Comparison of ENCODE assay signal across 2 cellular contexts in the genomic region with DNA sequence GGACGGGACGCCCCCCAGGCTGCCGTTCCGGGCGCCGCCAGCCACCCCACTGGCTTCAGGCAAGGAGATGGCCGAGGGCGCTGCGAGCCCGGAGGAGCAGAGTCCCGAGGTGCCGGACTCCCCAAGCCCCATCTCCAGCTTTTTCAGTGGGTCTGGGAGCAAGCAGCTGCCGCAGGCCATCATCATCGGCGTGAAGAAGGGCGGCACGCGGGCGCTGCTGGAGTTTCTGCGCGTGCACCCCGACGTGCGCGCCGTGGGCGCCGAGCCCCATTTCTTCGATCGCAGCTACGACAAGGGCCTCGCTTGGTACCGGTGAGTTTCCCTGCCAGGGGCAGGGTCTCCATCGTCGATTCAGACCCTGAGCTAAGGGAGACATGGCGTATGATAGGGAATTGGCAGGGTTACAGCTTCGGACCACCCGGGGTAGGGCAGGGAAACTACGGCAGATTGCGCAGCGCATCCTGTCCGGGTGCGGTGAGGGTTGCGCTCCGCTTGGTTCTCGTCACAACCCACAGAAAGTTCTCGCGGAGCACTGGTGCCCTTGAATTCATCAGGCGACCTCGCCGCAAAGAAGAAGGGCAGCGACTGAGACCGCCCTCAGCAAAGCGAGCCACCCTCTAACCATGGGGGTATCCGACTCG.
TF ChIP-seq lines count a peak whose summit lies in the region.

No MANE protein-coding gene starts in this region.

TF ChIP-seq in HCT116, 20 proteins besides CTCF, POLR2A, EP300 and RAD21 (continued from another document):
- TF ChIP-seq, protein P1, sequence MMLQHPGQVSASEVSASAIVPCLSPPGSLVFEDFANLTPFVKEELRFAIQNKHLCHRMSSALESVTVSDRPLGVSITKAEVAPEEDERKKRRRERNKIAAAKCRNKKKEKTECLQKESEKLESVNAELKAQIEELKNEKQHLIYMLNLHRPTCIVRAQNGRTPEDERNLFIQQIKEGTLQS (IDR thresholded peaks at IDR 0.05) = no peak
- TF ChIP-seq FOSL1 (IDR thresholded peaks at IDR 0.05; ENCODE audit: low read depth) (no peak), SIN3A (IDR thresholded peaks at IDR 0.05; ENCODE audit: low read depth) (no peak), SRF (IDR thresholded peaks at IDR 0.05; ENCODE audit: low read depth) (no peak), JUND (IDR thresholded peaks at IDR 0.05) (no peak)

TF ChIP-seq in liver, 16 proteins besides CTCF, POLR2A, EP300 and RAD21 (continued from another document):
- TF ChIP-seq, protein P2, sequence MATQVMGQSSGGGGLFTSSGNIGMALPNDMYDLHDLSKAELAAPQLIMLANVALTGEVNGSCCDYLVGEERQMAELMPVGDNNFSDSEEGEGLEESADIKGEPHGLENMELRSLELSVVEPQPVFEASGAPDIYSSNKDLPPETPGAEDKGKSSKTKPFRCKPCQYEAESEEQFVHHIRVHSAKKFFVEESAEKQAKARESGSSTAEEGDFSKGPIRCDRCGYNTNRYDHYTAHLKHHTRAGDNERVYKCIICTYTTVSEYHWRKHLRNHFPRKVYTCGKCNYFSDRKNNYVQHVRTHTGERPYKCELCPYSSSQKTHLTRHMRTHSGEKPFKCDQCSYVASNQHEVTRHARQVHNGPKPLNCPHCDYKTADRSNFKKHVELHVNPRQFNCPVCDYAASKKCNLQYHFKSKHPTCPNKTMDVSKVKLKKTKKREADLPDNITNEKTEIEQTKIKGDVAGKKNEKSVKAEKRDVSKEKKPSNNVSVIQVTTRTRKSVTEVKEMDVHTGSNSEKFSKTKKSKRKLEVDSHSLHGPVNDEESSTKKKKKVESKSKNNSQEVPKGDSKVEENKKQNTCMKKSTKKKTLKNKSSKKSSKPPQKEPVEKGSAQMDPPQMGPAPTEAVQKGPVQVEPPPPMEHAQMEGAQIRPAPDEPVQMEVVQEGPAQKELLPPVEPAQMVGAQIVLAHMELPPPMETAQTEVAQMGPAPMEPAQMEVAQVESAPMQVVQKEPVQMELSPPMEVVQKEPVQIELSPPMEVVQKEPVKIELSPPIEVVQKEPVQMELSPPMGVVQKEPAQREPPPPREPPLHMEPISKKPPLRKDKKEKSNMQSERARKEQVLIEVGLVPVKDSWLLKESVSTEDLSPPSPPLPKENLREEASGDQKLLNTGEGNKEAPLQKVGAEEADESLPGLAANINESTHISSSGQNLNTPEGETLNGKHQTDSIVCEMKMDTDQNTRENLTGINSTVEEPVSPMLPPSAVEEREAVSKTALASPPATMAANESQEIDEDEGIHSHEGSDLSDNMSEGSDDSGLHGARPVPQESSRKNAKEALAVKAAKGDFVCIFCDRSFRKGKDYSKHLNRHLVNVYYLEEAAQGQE (IDR thresholded peaks at IDR 0.05) = no peak
